Comparison of ENCODE assay signal across 17 cellular contexts in the genomic region with DNA sequence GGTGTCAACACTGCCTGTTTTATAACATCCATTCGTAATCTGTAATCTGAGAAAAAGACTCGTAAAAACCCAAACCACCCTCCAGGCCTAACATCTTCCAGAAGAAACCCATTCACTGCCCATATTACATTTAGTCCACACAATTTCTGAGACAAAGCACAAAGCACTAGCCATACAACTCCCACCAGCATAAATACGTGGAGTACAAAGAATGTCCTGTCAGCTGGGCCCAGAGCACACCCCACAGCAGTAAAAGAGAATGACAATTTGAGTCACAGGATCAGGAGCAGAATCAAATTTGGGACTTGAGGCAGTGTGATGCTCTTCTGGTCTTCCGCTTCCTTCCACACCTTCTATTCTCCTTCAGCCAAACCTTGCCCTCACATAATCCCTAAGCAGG. TPM values are rescaled to one million over a fixed set of nuclear protein-coding genes. Genes with fewer than 3 reads are reported as not detected.
DNase-seq lines count a peak whose midpoint lies in the region; ATAC-seq and TF ChIP-seq lines count a peak whose summit lies in the region.
"Had no signal": no experiment of that assay in that cellular context is flagged by ENCODE, and none has a peak within 500 bp of the region (broad histone marks: within the 10 kb centered on the region; RNA-seq: fewer than 3 reads in every experiment).

No MANE protein-coding gene starts in this region.

- no peaks in the 10 kb centered on the region for H3K9me3 Mint-ChIP-seq in T-helper 1 cell treated with Interleukin-12 subunit alpha and Interleukin-12 subunit beta and Interleukin-4 antibody, amounts not matched to agents 30 μg/mL and 1 μg/mL, for 36 hours
- H3K9me3 Mint-ChIP-seq in endodermal cell, result peaks cover 45% of the 10 kb centered on the region
- peaks cover 0 to 1% (median 0%) of the 10 kb centered on the region in 11 donors for H3K9me3 Mint-ChIP-seq in naive thymus-derived CD4-positive, alpha-beta T cell

- H3K27ac Mint-ChIP-seq in T-helper 1 cell treated with Interleukin-12 subunit alpha and Interleukin-12 subunit beta and Interleukin-4 antibody, amounts not matched to agents 30 μg/mL and 1 μg/mL, for 36 hours, result peak overlapping the region; percentile 15
- no peak overlapping the region for H3K27ac Mint-ChIP-seq in endodermal cell
- peak overlapping the region in 5 of 9 donors; percentile 33 to 84 (median 46) for H3K27ac Mint-ChIP-seq in naive thymus-derived CD4-positive, alpha-beta T cell

- peaks cover 90% of the 10 kb centered on the region for H3K79me2 ChIP-seq in PC-3 (ENCODE audit: low read length)

- H3K9ac ChIP-seq in PC-3 (ENCODE audit: low read length) (no peak overlapping the region), endodermal cell (ENCODE audit: extremely low read depth, low read length, poor library complexity, severe bottlenecking) (no peak overlapping the region)

- H2AFZ ChIP-seq in PC-3 (ENCODE audit: low read length), result no peak overlapping the region

- TF ChIP-seq CTCF in PC-3 (conservative IDR thresholded peaks at IDR 0.05; ENCODE audit: low read depth, low read length), result no peak
- no peak for TF ChIP-seq CTCF in endodermal cell (conservative IDR thresholded peaks at IDR 0.05)

- ATAC-seq in PC-3, result peak; percentile 42; the same call in 1 of the 2 replicates
- no peak for ATAC-seq in naive thymus-derived CD4-positive, alpha-beta T cell
- no peak for ATAC-seq in GM21526 (IDR thresholded peaks at IDR 0.05; ENCODE audit: low FRiP score, unreplicated experiment)
- ATAC-seq in GM18498 (IDR thresholded peaks at IDR 0.05; ENCODE audit: unreplicated experiment), result no peak

- CTCF ChIA-PET in PC-3 (lab: Charles Lee), result no interaction called here
- CTCF ChIA-PET in naive thymus-derived CD4-positive, alpha-beta T cell (lab: Charles Lee), result no interaction called here

- no peak overlapping the region for H3K4me2 ChIP-seq in PC-3 (ENCODE audit: low read length)

- H3K27me3 ChIP-seq in PC-3 (ENCODE audit: low read length) (no peaks in the 10 kb centered on the region), endodermal cell (ENCODE audit: control insufficient read depth, insufficient read depth, low read length, poor library complexity, severe bottlenecking) (no peaks in the 10 kb centered on the region)
- H3K27me3 ChIP-seq in naive thymus-derived CD4-positive, alpha-beta T cell (ENCODE audit: control insufficient read depth in 2 of 2, insufficient read depth in 2 of 2, low read length in 2 of 2), result no peaks in the 10 kb centered on the region

- H3K9me3 ChIP-seq in PC-3 (ENCODE audit: low read length) (no peaks in the 10 kb centered on the region), endodermal cell (ENCODE audit: control insufficient read depth, low read length) (no peaks in the 10 kb centered on the region)
- no peaks in the 10 kb centered on the region for H3K9me3 ChIP-seq in naive thymus-derived CD4-positive, alpha-beta T cell (ENCODE audit: control insufficient read depth in 2 of 3, low read length in 3 of 3)

- 80 to 91% methylated on average over 1 to 4 of the region's 4 CpGs for WGBS in endodermal cell (ENCODE audit: insufficient coverage in 1 of 2, insufficient read length in 1 of 2), 2 experiments

- H3K27me3 Mint-ChIP-seq in T-helper 1 cell treated with Interleukin-12 subunit alpha and Interleukin-12 subunit beta and Interleukin-4 antibody, amounts not matched to agents 30 μg/mL and 1 μg/mL, for 36 hours (ENCODE audit: low read depth), result no peaks in the 10 kb centered on the region
- no peaks in the 10 kb centered on the region for H3K27me3 Mint-ChIP-seq in endodermal cell (ENCODE audit: insufficient read depth)
- H3K27me3 Mint-ChIP-seq in naive thymus-derived CD4-positive, alpha-beta T cell, result no peaks in the 10 kb centered on the region

- H3K4me1 Mint-ChIP-seq in T-helper 1 cell treated with Interleukin-12 subunit alpha and Interleukin-12 subunit beta and Interleukin-4 antibody, amounts not matched to agents 30 μg/mL and 1 μg/mL, for 36 hours (ENCODE audit: low read depth), result peaks cover 42% of the 10 kb centered on the region
- H3K4me1 Mint-ChIP-seq in endodermal cell, result peaks cover 41% of the 10 kb centered on the region
- H3K4me1 Mint-ChIP-seq in naive thymus-derived CD4-positive, alpha-beta T cell, result peaks cover 19 to 72% (median 54%) of the 10 kb centered on the region in 7 donors

- H3K4me3 ChIP-seq in PC-3 (ENCODE audit: low read length), result no peak overlapping the region
- no peak overlapping the region for H3K4me3 ChIP-seq in endodermal cell (ENCODE audit: low read length)
- H3K4me3 ChIP-seq in naive thymus-derived CD4-positive, alpha-beta T cell (ENCODE audit: low read length), result no peak overlapping the region

- H4K20me1 ChIP-seq in PC-3 (ENCODE audit: low read length), result peaks cover 43% of the 10 kb centered on the region

- DNase-seq in T-helper 1 cell (no peak), PC-3 (peak; percentile 11), endodermal cell (no peak), Kasumi-1 (lab: John Stamatoyannopoulos, UW) (no peak)
- no peak for DNase-seq in naive thymus-derived CD4-positive, alpha-beta T cell
- DNase-seq: EL, H7, IMR-90, NCI-H1092 treated with DMSO at 0.1 percent for 48 hours had no signal

- intact Hi-C loops in PC-3 (cut with micrococcal nuclease), result no loop called here
- intact Hi-C loops in naive thymus-derived CD4-positive, alpha-beta T cell (cut with micrococcal nuclease), result loop anchor here (5.0 to 10.0 kb wide), 2 partner anchors 33 to 284 kb away; partner anchors contain the start of genes EMD (in 1 of the 2) and FLNA (in 1 of the 2)

- H3K9me2 ChIP-seq in PC-3 (replicated peaks; ENCODE audit: low read length), result no peaks in the 10 kb centered on the region

- H3K36me3 ChIP-seq in PC-3 (ENCODE audit: low read depth, low read length) (peaks cover 12% of the 10 kb centered on the region), endodermal cell (ENCODE audit: control insufficient read depth, insufficient read depth, low read length) (peaks cover 9% of the 10 kb centered on the region)
- peaks cover 0 to 9% (median 0%) of the 10 kb centered on the region in 3 experiments for H3K36me3 ChIP-seq in naive thymus-derived CD4-positive, alpha-beta T cell (ENCODE audit: control insufficient read depth in 2 of 3, insufficient read depth in 3 of 3, low read length in 3 of 3)

- H3F3A ChIP-seq in PC-3 (ENCODE audit: low read length, unreplicated experiment), result no peaks in the 10 kb centered on the region

- no TSS peak for BruUV-seq in PC-3 (replicated peaks; lab: Mats Ljungman, UMichigan)

- H3K4me3 Mint-ChIP-seq in T-helper 1 cell treated with Interleukin-12 subunit alpha and Interleukin-12 subunit beta and Interleukin-4 antibody, amounts not matched to agents 30 μg/mL and 1 μg/mL, for 36 hours, result no peak overlapping the region
- no peak overlapping the region for H3K4me3 Mint-ChIP-seq in endodermal cell
- H3K4me3 Mint-ChIP-seq in naive thymus-derived CD4-positive, alpha-beta T cell, result peak overlapping the region in 6 of 10 donors; percentile 27 to 97 (median 40)

- peaks cover 6% of the 10 kb centered on the region for H3K36me3 Mint-ChIP-seq in T-helper 1 cell treated with Interleukin-12 subunit alpha and Interleukin-12 subunit beta and Interleukin-4 antibody, amounts not matched to agents 30 μg/mL and 1 μg/mL, for 36 hours (ENCODE audit: low read depth)
- H3K36me3 Mint-ChIP-seq in endodermal cell (ENCODE audit: low read depth), result peaks cover 18% of the 10 kb centered on the region
- H3K36me3 Mint-ChIP-seq in naive thymus-derived CD4-positive, alpha-beta T cell, result peaks cover 0 to 13% (median 4%) of the 10 kb centered on the region in 5 donors

- POLR2A ChIA-PET in PC-3 (lab: Charles Lee; ENCODE audit: unreplicated experiment), result no interaction called here
- POLR2A ChIA-PET in naive thymus-derived CD4-positive, alpha-beta T cell (lab: Charles Lee), result interaction anchor here (0.7 kb wide), 1 partner anchor 106 kb away, joined by 3 read pairs; no protein-coding TSS in a partner anchor

- H3K4me1 ChIP-seq in PC-3 (ENCODE audit: insufficient read depth, low read length) (peaks cover 23% of the 10 kb centered on the region), endodermal cell (ENCODE audit: control insufficient read depth, insufficient read depth, low read length) (no peaks in the 10 kb centered on the region)
- H3K4me1 ChIP-seq in naive thymus-derived CD4-positive, alpha-beta T cell (ENCODE audit: control insufficient read depth in 2 of 2, insufficient read depth in 2 of 2, low read length in 2 of 2), result peaks cover 27 to 35% of the 10 kb centered on the region in 2 donors

- H3K27ac ChIP-seq in PC-3 (ENCODE audit: low read length) (no peak overlapping the region), endodermal cell (ENCODE audit: low read depth, low read length) (peak overlapping the region; percentile 24)
- H3K27ac ChIP-seq in naive thymus-derived CD4-positive, alpha-beta T cell (ENCODE audit: low read depth, low read length), result no peak overlapping the region
- H3K27ac ChIP-seq: 22Rv1 had no signal

RNA-seq across cellular contexts. Expression of gene MECP2, which starts 6.8 kb away (rescaled TPM):
- 40.8 and 47.3 TPM in 2 replicates for total RNA-seq in PC-3 (2014; rRNA removed)
- total RNA-seq in endodermal cell, result 10 to 100 TPM; 34.4 to 35.3 TPM
- 29.4 TPM for polyA plus RNA-seq in endodermal cell (2013, experiment 1 of 2)
- polyA plus RNA-seq in endodermal cell (2013, experiment 2 of 2), result 27.3 TPM
- 100 to 1,000 TPM in 3 of 5 experiments, 10 to 100 TPM in 2; 72.7 to 155 (median 103) TPM for total RNA-seq in naive thymus-derived CD4-positive, alpha-beta T cell
- polyA plus RNA-seq in naive thymus-derived CD4-positive, alpha-beta T cell, result 10 to 100 TPM; 12.1 to 22.5 TPM

RNA-seq across cellular contexts. Expression of gene OPN1LW, which starts 53.3 kb away (rescaled TPM):
- total RNA-seq in PC-3 (2014; rRNA removed) (not detected in 2 replicates), endodermal cell (not detected)
- not detected for polyA plus RNA-seq in endodermal cell (2013, experiment 1 of 2)
- polyA plus RNA-seq in endodermal cell (2013, experiment 2 of 2), result not detected
- not detected for total RNA-seq in naive thymus-derived CD4-positive, alpha-beta T cell
- polyA plus RNA-seq in naive thymus-derived CD4-positive, alpha-beta T cell, result not detected
- total RNA-seq: cerebellum, glomerular endothelial cell, H7, IMR-90 had no signal
- polyA plus RNA-seq: IMR-90, keratinocyte, thymus had no signal

Comparison
In these comparisons a context has a peak if more than half of its experiments do, and no peak if none do; other contexts are left out.
1. H3K4me3 Mint-ChIP-seq: peak in naive thymus-derived CD4-positive, alpha-beta T cell (6 of 10); none in T-helper 1 cell treated with Interleukin-12 subunit alpha and Interleukin-12 subunit beta and Interleukin-4 antibody, amounts not matched to agents 30 μg/mL and 1 μg/mL, for 36 hours (single experiment) and endodermal cell (single experiment).